Comparison of ENCODE assay signal across 33 cellular contexts in the genomic region with DNA sequence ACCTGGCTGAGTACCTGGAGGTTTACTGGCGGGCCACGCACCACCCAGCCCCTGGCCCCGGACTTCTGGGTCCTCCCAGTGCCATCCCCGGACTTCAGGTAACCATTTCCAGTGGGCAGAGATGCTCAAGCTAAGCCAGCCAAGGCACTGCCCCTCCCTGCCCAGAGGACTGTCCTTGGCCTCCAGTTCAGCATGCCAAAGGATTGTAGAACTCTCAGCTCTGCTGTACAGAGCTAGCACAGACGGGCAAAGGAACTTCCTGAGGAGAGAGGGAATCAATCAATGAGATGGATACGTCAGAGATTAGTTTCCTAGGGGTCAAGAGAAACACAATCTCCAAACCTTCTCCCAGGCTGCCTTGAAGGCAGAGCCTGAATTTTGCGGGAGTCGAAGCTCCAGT. TPM values are rescaled to one million over a fixed set of nuclear protein-coding genes. Genes with fewer than 3 reads are reported as not detected.
"Had no signal": no experiment of that assay in that cellular context is flagged by ENCODE, and none has a peak within 500 bp of the region (broad histone marks: within the 10 kb centered on the region; RNA-seq: fewer than 3 reads in every experiment).

No MANE protein-coding gene starts in this region.

- H3K27ac ChIP-seq: brain microvascular endothelial cell, esophagus squamous epithelium, gastroesophageal sphincter, heart right ventricle, WERI-Rb-1 had no signal

- H3K4me3 Mint-ChIP-seq: activated B cell treated with CpG ODN at 0.5 μM for 24 hours; activated CD8-positive, alpha-beta memory T cell treated with anti-CD3 and anti-CD28 coated beads, Interleukin-2, amount 10 ng/mL, durations not matched to agents 7 days and 5 days; activated CD8-positive, alpha-beta T cell treated with anti-CD3 and anti-CD28 coated beads for 36 hours; activated naive CD4-positive, alpha-beta T cell treated with anti-CD3 and anti-CD28 coated beads, Interleukin-2, amount 10 ng/mL, durations not matched to agents 7 days and 5 days; activated naive CD8-positive, alpha-beta T cell treated with anti-CD3 and anti-CD28 coated beads, Interleukin-2, amount 10 ng/mL, durations not matched to agents 7 days and 5 days; activated T-helper 1 cell treated with anti-CD3 and anti-CD28 coated beads, Interleukin-12 subunit alpha, Interleukin-12 subunit beta, Interleukin-2, Interleukin-4 antibody, amounts not matched to agents 30 ng/mL and 10 ng/mL and 1 ng/mL, durations not matched to agents 14 hours and 24 hours and 36 hours; effector memory CD8-positive, alpha-beta T cell; T-helper 17 cell; T-helper 2 cell treated with Interferon-gamma antibody and Interleukin-4, amounts not matched to agents 5 μg/mL and 100 μg/mL, for 36 hours had no signal

- H3K27ac Mint-ChIP-seq: activated B cell treated with CpG ODN at 0.5 μM for 24 hours; activated CD8-positive, alpha-beta memory T cell treated with anti-CD3 and anti-CD28 coated beads, Interleukin-2, amount 10 ng/mL, durations not matched to agents 7 days and 5 days; activated CD8-positive, alpha-beta T cell treated with anti-CD3 and anti-CD28 coated beads for 36 hours; activated naive CD4-positive, alpha-beta T cell treated with anti-CD3 and anti-CD28 coated beads, Interleukin-2, amount 10 ng/mL, durations not matched to agents 7 days and 5 days; activated naive CD8-positive, alpha-beta T cell treated with anti-CD3 and anti-CD28 coated beads, Interleukin-2, amount 10 ng/mL, durations not matched to agents 7 days and 5 days; activated T-helper 1 cell treated with anti-CD3 and anti-CD28 coated beads, Interleukin-12 subunit alpha, Interleukin-12 subunit beta, Interleukin-2, Interleukin-4 antibody, amounts not matched to agents 30 ng/mL and 10 ng/mL and 1 ng/mL, durations not matched to agents 14 hours and 24 hours and 36 hours; activated T-helper 2 cell treated with anti-CD3 and anti-CD28 coated beads, Interferon-gamma antibody, Interleukin-2, Interleukin-4, amounts not matched to agents 10 μg/mL and 5 μg/mL and 100 μg/mL, durations not matched to agents 14 hours and 24 hours and 36 hours; T-helper 17 cell; T-helper 2 cell treated with Interferon-gamma antibody and Interleukin-4, amounts not matched to agents 5 μg/mL and 100 μg/mL, for 36 hours had no signal

- H3K4me1 Mint-ChIP-seq: activated B cell treated with CpG ODN at 0.5 μM for 24 hours; activated naive CD4-positive, alpha-beta T cell treated with anti-CD3 and anti-CD28 coated beads, Interleukin-2, amount 10 ng/mL, durations not matched to agents 7 days and 5 days; activated naive CD8-positive, alpha-beta T cell treated with anti-CD3 and anti-CD28 coated beads, Interleukin-2, amount 10 ng/mL, durations not matched to agents 7 days and 5 days had no signal

- H3K27me3 Mint-ChIP-seq: activated B cell treated with CpG ODN at 0.5 μM for 24 hours; activated CD8-positive, alpha-beta T cell treated with anti-CD3 and anti-CD28 coated beads for 36 hours; activated naive CD8-positive, alpha-beta T cell treated with anti-CD3 and anti-CD28 coated beads, Interleukin-2, amount 10 ng/mL, durations not matched to agents 7 days and 5 days; effector memory CD8-positive, alpha-beta T cell; T-helper 17 cell had no signal

- H3K9me3 Mint-ChIP-seq: activated B cell treated with CpG ODN at 0.5 μM for 24 hours; activated CD8-positive, alpha-beta T cell treated with anti-CD3 and anti-CD28 coated beads for 36 hours; activated naive CD4-positive, alpha-beta T cell treated with anti-CD3 and anti-CD28 coated beads, Interleukin-2, amount 10 ng/mL, durations not matched to agents 7 days and 5 days; activated naive CD4-positive, alpha-beta T cell treated with anti-CD3 and anti-CD28 coated beads, Interleukin-2, amount 50 U/mL, for 72 hours; activated naive CD8-positive, alpha-beta T cell treated with anti-CD3 and anti-CD28 coated beads, Interleukin-2, amount 10 ng/mL, durations not matched to agents 7 days and 5 days; activated T-helper 1 cell treated with anti-CD3 and anti-CD28 coated beads, Interleukin-12 subunit alpha, Interleukin-12 subunit beta, Interleukin-2, Interleukin-4 antibody, amounts not matched to agents 30 ng/mL and 10 ng/mL and 1 ng/mL, durations not matched to agents 14 hours and 24 hours and 36 hours; activated T-helper 2 cell treated with anti-CD3 and anti-CD28 coated beads, Interferon-gamma antibody, Interleukin-2, Interleukin-4, amounts not matched to agents 10 μg/mL and 5 μg/mL and 100 μg/mL, durations not matched to agents 14 hours and 24 hours and 36 hours; effector memory CD8-positive, alpha-beta T cell; T-helper 2 cell treated with Interferon-gamma antibody and Interleukin-4, amounts not matched to agents 5 μg/mL and 100 μg/mL, for 36 hours had no signal

- H3K27me3 ChIP-seq: brain microvascular endothelial cell, esophagus squamous epithelium, gastroesophageal sphincter, heart right ventricle had no signal

- H3K9me3 ChIP-seq: esophagus squamous epithelium, gastroesophageal sphincter, heart right ventricle had no signal

- H3K4me1 ChIP-seq: esophagus squamous epithelium, gastroesophageal sphincter, heart right ventricle had no signal

- ATAC-seq: activated CD4-positive, CD25-positive, alpha-beta regulatory T cell treated with anti-CD3 and anti-CD28 coated beads, Interleukin-2, amount 50 U/mL, for 24 hours; activated CD8-positive, alpha-beta memory T cell treated with anti-CD3 and anti-CD28 coated beads, Interleukin-2, amount 10 ng/mL, durations not matched to agents 7 days and 5 days; activated CD8-positive, alpha-beta T cell treated with anti-CD3 and anti-CD28 coated beads for 36 hours; effector memory CD8-positive, alpha-beta T cell; gastroesophageal sphincter; heart right ventricle; T-helper 17 cell had no signal

- DNase-seq: activated B cell treated with CpG ODN at 0.5 μM for 24 hours; activated CD4-positive, alpha-beta T cell treated with anti-CD3 and anti-CD28 coated beads for 48 hours; activated CD4-positive, alpha-beta T cell treated with anti-CD3 and anti-CD28 coated beads, Interleukin-2, amount 50 U/mL, for 1 hour; activated CD4-positive, alpha-beta T cell treated with anti-CD3 and anti-CD28 coated beads, Interleukin-2, amount 50 U/mL, for 48 hours; activated CD8-positive, alpha-beta memory T cell treated with anti-CD3 and anti-CD28 coated beads, Interleukin-2, amount 10 ng/mL, durations not matched to agents 7 days and 5 days; activated CD8-positive, alpha-beta memory T cell treated with anti-CD3 and anti-CD28 coated beads, Interleukin-2, amount 50 U/mL, for 4 hours; activated CD8-positive, alpha-beta T cell treated with anti-CD3 and anti-CD28 coated beads for 36 hours; activated gamma-delta T cell; activated naive CD4-positive, alpha-beta T cell; activated naive CD4-positive, alpha-beta T cell treated with anti-CD3 and anti-CD28 coated beads, Interleukin-2, amount 10 ng/mL, durations not matched to agents 7 days and 5 days; activated naive CD8-positive, alpha-beta T cell treated with anti-CD3 and anti-CD28 coated beads, Interleukin-2, amount 10 ng/mL, durations not matched to agents 7 days and 5 days; activated T-cell treated with anti-CD3 and anti-CD28 coated beads, Interleukin-2, amount 50 U/mL, for 1 hour; activated T-cell treated with anti-CD3 and anti-CD28 coated beads, Interleukin-2, amount 50 U/mL, for 48 hours; amniotic stem cell; anterior cingulate cortex; brain microvascular endothelial cell; cortex of kidney; dermis blood vessel endothelial cell; effector CD4-positive, alpha-beta T cell; effector memory CD8-positive, alpha-beta T cell; esophagus squamous epithelium; foreskin melanocyte; heart right ventricle; T-helper 1 cell; T-helper 17 cell; T1000; WERI-Rb-1 had no signal

- H3K4me3 ChIP-seq: esophagus squamous epithelium, gastroesophageal sphincter, heart right ventricle had no signal

RNA-seq across cellular contexts. Expression of gene ADCY6, which starts 38.1 kb away (rescaled TPM):
- total RNA-seq: activated CD8-positive, alpha-beta T cell treated with anti-CD3 and anti-CD28 coated beads for 36 hours; activated naive CD8-positive, alpha-beta T cell treated with anti-CD3 and anti-CD28 coated beads, Interleukin-2, amount 10 ng/mL, durations not matched to agents 7 days and 5 days had no signal
